In the genomic region with DNA sequence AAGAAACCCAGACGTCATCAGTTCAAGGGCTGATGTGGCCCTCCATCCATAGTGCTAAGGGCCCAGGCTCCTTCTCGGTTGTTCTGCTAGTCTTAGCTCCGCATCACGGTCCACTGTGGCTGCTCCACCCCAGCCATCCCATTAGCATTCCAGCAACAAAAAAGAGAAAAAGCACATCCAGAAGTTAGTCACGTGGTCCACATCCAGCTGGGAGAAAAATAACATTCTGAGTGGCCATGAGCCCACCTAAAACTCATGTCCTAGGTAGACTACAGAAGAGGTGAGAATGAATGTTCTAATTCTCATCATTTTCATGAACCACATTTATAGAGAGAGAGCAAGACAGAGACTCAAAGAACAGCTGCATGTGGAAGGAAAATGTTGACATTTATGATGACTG, we compare ENCODE assay signal across 21 cellular contexts. TPM values are rescaled to one million over a fixed set of nuclear protein-coding genes. Genes with fewer than 3 reads are reported as not detected.
DNase-seq lines count a peak whose midpoint lies in the region; ATAC-seq, FAIRE-seq and TF ChIP-seq lines count a peak whose summit lies in the region.
"Had no signal": no experiment of that assay in that cellular context is flagged by ENCODE, and none has a peak within 500 bp of the region (broad histone marks: within the 10 kb centered on the region; RNA-seq: fewer than 3 reads in every experiment).

No MANE protein-coding gene starts in this region.

- POLR2A ChIA-PET in K562 (lab: Yijun Ruan, JAX), result interaction anchor here (0.7 to 1.3 kb wide), 3 partner anchors 11 to 13 kb away, joined by 3 read pairs; no protein-coding TSS in a partner anchor

- H3K9me3 ChIP-seq in K562 (replicated peaks; ENCODE audit: control insufficient read depth, insufficient read depth, low read depth, low read length) (0 out of 2 replicates have a peak, but pooled peaks cover 3% of the 10 kb centered on the region), neural progenitor cell (ENCODE audit: low read depth) (no peaks in the 10 kb centered on the region)
- H3K9me3 ChIP-seq: Caco-2 had no signal

- H3K27me3 Mint-ChIP-seq in activated naive CD8-positive, alpha-beta T cell, result no peaks in the 10 kb centered on the region
- no peaks in the 10 kb centered on the region for H3K27me3 Mint-ChIP-seq in activated naive CD8-positive, alpha-beta T cell treated with anti-CD3 and anti-CD28 coated beads, Interleukin-2, amount 50 U/mL, for 24 hours
- no peaks in the 10 kb centered on the region for H3K27me3 Mint-ChIP-seq in neural progenitor cell (ENCODE audit: insufficient read depth, low read depth)
- H3K27me3 Mint-ChIP-seq: B cell had no signal

- no peak for ATAC-seq in activated naive CD8-positive, alpha-beta T cell treated with anti-CD3 and anti-CD28 coated beads, Interleukin-2, amount 50 U/mL, for 24 hours
- no peak for ATAC-seq in K562
- ATAC-seq: CD8-positive, alpha-beta T cell had no signal

- H2AFZ ChIP-seq in K562 (ENCODE audit: low read depth, low read length), result no peak overlapping the region
- peak overlapping the region; percentile 31 for H2AFZ ChIP-seq in neural progenitor cell (replicated peaks)
- H2AFZ ChIP-seq: GM23248 had no signal

- H3K4me2 ChIP-seq in K562 (ENCODE audit: insufficient read depth, low read length), result no peak overlapping the region
- H3K4me2 ChIP-seq in neural progenitor cell, result no peak overlapping the region
- H3K4me2 ChIP-seq: BLaER1 had no signal

- no peak overlapping the region for H3K27ac ChIP-seq in K562 (ENCODE audit: extremely low read depth, low read depth, low read length)
- no peak overlapping the region for H3K27ac ChIP-seq in neural progenitor cell
- H3K27ac ChIP-seq: 22Rv1, BLaER1, C4-2B, GM23248 had no signal

- H3K4me1 ChIP-seq in K562 (replicated peaks in 1 of 2; ENCODE audit: control insufficient read depth in 2 of 2, insufficient read depth in 2 of 2, low read length in 2 of 2) (no peaks in the 10 kb centered on the region), neural progenitor cell (peaks cover 10% of the 10 kb centered on the region)
- H3K4me1 ChIP-seq: Caco-2 had no signal

- TF ChIP-seq CTCF in K562 (IDR thresholded peaks at IDR 0.05 in 2 of 3, conservative IDR thresholded peaks at IDR 0.05 in 1 of 3; ENCODE audit: insufficient read depth in 2 of 3, low read depth in 1 of 3, low read length in 3 of 3) (no peak), neural progenitor cell (IDR thresholded peaks at IDR 0.05) (no peak), GM20000 (IDR thresholded peaks at IDR 0.05; ENCODE audit: extremely low read depth, missing control alignments) (no peak)

- no peak for DNase-seq in activated naive CD8-positive, alpha-beta T cell treated with anti-CD3 and anti-CD28 coated beads, Interleukin-2, amount 50 U/mL, for 24 hours
- DNase-seq in K562 (ENCODE audit: extremely low read depth in 1 of 4, low spot score in 3 of 4), result no peak
- DNase-seq in neural progenitor cell (ENCODE audit: low spot score), result no peak
- DNase-seq in stimulated activated naive CD4-positive, alpha-beta T cell treated with Interleukin-2 at 50 U/mL for 16 hours (lab: John Stamatoyannopoulos, UW), result no peak
- no peak for DNase-seq in GM20000 (ENCODE audit: low spot score)
- DNase-seq: Caco-2; CD4-positive, CD25-positive, alpha-beta regulatory T cell; CD8-positive, alpha-beta T cell; DMS153; DND-41; GM23248; H7 had no signal

- CTCF ChIA-PET in K562 (lab: Yijun Ruan, JAX; ENCODE audit: low intra/inter-chr PET ratio), result no interaction called here

- H3K9ac ChIP-seq in K562 (ENCODE audit: insufficient read depth in 1 of 2, low read depth in 2 of 2, low read length in 2 of 2) (no peak overlapping the region), neural progenitor cell (no peak overlapping the region)
- H3K9ac ChIP-seq: BLaER1, GM23248 had no signal

- intact Hi-C loops in K562 (cut with micrococcal nuclease), result no loop called here

- no peaks in the 10 kb centered on the region for H3K36me3 Mint-ChIP-seq in activated naive CD8-positive, alpha-beta T cell
- H3K36me3 Mint-ChIP-seq in activated naive CD8-positive, alpha-beta T cell treated with anti-CD3 and anti-CD28 coated beads, Interleukin-2, amount 50 U/mL, for 24 hours (ENCODE audit: low read depth), result no peaks in the 10 kb centered on the region
- no peaks in the 10 kb centered on the region for H3K36me3 Mint-ChIP-seq in neural progenitor cell
- H3K36me3 Mint-ChIP-seq: CD4-positive, CD25-positive, alpha-beta regulatory T cell; CD8-positive, alpha-beta T cell had no signal

- TF ChIP-seq EP300 in K562 (IDR thresholded peaks at IDR 0.05; ENCODE audit: low read length), result no peak

- peaks cover 3% of the 10 kb centered on the region for H3K9me3 Mint-ChIP-seq in activated naive CD8-positive, alpha-beta T cell (ENCODE audit: low read depth)
- no peaks in the 10 kb centered on the region for H3K9me3 Mint-ChIP-seq in activated naive CD8-positive, alpha-beta T cell treated with anti-CD3 and anti-CD28 coated beads, Interleukin-2, amount 50 U/mL, for 24 hours
- peaks cover 3% of the 10 kb centered on the region for H3K9me3 Mint-ChIP-seq in neural progenitor cell
- H3K9me3 Mint-ChIP-seq: CD8-positive, alpha-beta T cell had no signal

- H3K27ac Mint-ChIP-seq in activated naive CD8-positive, alpha-beta T cell, result peak overlapping the region; percentile 47
- no peak overlapping the region for H3K27ac Mint-ChIP-seq in activated naive CD8-positive, alpha-beta T cell treated with anti-CD3 and anti-CD28 coated beads, Interleukin-2, amount 50 U/mL, for 24 hours
- no peak overlapping the region for H3K27ac Mint-ChIP-seq in neural progenitor cell
- H3K27ac Mint-ChIP-seq: B cell; CD8-positive, alpha-beta T cell had no signal

- H3K79me2 ChIP-seq in K562 (ENCODE audit: control insufficient read depth, insufficient read depth, low read length) (no peaks in the 10 kb centered on the region), neural progenitor cell (ENCODE audit: low read depth) (no peaks in the 10 kb centered on the region)

- peaks cover 63% of the 10 kb centered on the region for H3K4me1 Mint-ChIP-seq in activated naive CD8-positive, alpha-beta T cell (ENCODE audit: low read depth)
- peaks cover 58% of the 10 kb centered on the region for H3K4me1 Mint-ChIP-seq in activated naive CD8-positive, alpha-beta T cell treated with anti-CD3 and anti-CD28 coated beads, Interleukin-2, amount 50 U/mL, for 24 hours
- H3K4me1 Mint-ChIP-seq in neural progenitor cell, result peaks cover 34% of the 10 kb centered on the region

- H4K20me1 ChIP-seq in K562 (replicated peaks; ENCODE audit: control insufficient read depth, insufficient read depth, low read length) (no peaks in the 10 kb centered on the region), neural progenitor cell (ENCODE audit: low read depth) (no peaks in the 10 kb centered on the region)
- H4K20me1 ChIP-seq: BLaER1 had no signal

- H3K36me3 ChIP-seq in K562 (ENCODE audit: control insufficient read depth, insufficient read depth, low read length) (no peaks in the 10 kb centered on the region), neural progenitor cell (no peaks in the 10 kb centered on the region)
- H3K36me3 ChIP-seq: BLaER1 had no signal

- H3K27me3 ChIP-seq in K562 (ENCODE audit: control insufficient read depth in 2 of 2, insufficient read depth in 2 of 2, low read length in 2 of 2) (peaks cover 44 to 48% of the 10 kb centered on the region in 2 experiments), neural progenitor cell (no peaks in the 10 kb centered on the region)
- H3K27me3 ChIP-seq: BLaER1 had no signal

- no peak for TF ChIP-seq RAD21 in K562 (CRISPR knock-in tag; conservative IDR thresholded peaks at IDR 0.05 in 1 of 2, IDR thresholded peaks at IDR 0.05 in 1 of 2)

- FAIRE-seq in K562 (lab: Jason Lieb, UNC), result no peak
- FAIRE-seq: A204.1, G401.6, GM12892, H1 had no signal

- peaks cover 3% of the 10 kb centered on the region for H3F3A ChIP-seq in neural progenitor cell (ENCODE audit: low read depth)

- in situ Hi-C loops in K562 (cut with MboI), result no loop called here

- 6% methylated on average over 5 of the region's 5 CpGs for WGBS in K562 (ENCODE audit: insufficient coverage, low coverage, missing lambda C conversion rate)

- H3K9me1 ChIP-seq in K562 (ENCODE audit: control insufficient read depth, insufficient read depth, low read length), result no peaks in the 10 kb centered on the region

- no peak for TF ChIP-seq POLR2A in K562 (conservative IDR thresholded peaks at IDR 0.05)

- BruUV-seq in K562 (replicated peaks; lab: Mats Ljungman, UMichigan), result no TSS peak

- H3K4me3 Mint-ChIP-seq in activated naive CD8-positive, alpha-beta T cell, result no peak overlapping the region
- no peak overlapping the region for H3K4me3 Mint-ChIP-seq in activated naive CD8-positive, alpha-beta T cell treated with anti-CD3 and anti-CD28 coated beads, Interleukin-2, amount 50 U/mL, for 24 hours
- H3K4me3 Mint-ChIP-seq in neural progenitor cell, result no peak overlapping the region
- H3K4me3 Mint-ChIP-seq: B cell; CD4-positive, CD25-positive, alpha-beta regulatory T cell; CD8-positive, alpha-beta T cell had no signal

- H3K4me3 ChIP-seq in K562 (no peak overlapping the region), neural progenitor cell (no peak overlapping the region)
- H3K4me3 ChIP-seq: BLaER1, GM23248 had no signal

TF ChIP-seq in K562, 482 proteins besides CTCF, POLR2A, EP300 and RAD21 (continues in another document):
- peak; percentile 73 for TF ChIP-seq RAD51 (IDR thresholded peaks at IDR 0.05; ENCODE audit: borderline replicate concordance, low read depth)

RNA-seq across cellular contexts. Expression of gene TAB2, which starts 49.4 kb away (rescaled TPM):
- 32.6 and 83.4 TPM in 2 replicates for total RNA-seq in K562 (2011; cell fraction: chromatin; rRNA removed; ENCODE audit: low replicate concordance)
- total RNA-seq in K562 (2011; cell fraction: nucleolus; rRNA removed), result 12.5 and 17.0 TPM in 2 replicates
- 22.4 and 28.9 TPM in 2 replicates for total RNA-seq in K562 (2011; cell fraction: nucleoplasm; rRNA removed)
- total RNA-seq in K562 (2014; rRNA removed), result 9.1 and 10.6 TPM in 2 replicates
- total RNA-seq in K562 (2014; rRNA removed; fragmentation: Illumina TruSeq; extraction: Trizol), result 17.4 and 19.9 TPM in 2 replicates
- 18.9 and 21.5 TPM in 2 replicates for total RNA-seq in K562 (2015; rRNA removed; fragmentation: Illumina TruSeq; extraction: Trizol)
- 19.3 and 23.2 TPM in 2 replicates for total RNA-seq in K562 (2021)
- 36.3 and 38.3 TPM in 2 replicates for polyA plus RNA-seq in K562 (2011; rRNA removed)
- polyA plus RNA-seq in K562 (2011; cell fraction: cytosol; rRNA removed), result 14.7 and 22.5 TPM in 2 replicates
- 16.4 and 24.9 TPM in 2 replicates for polyA plus RNA-seq in K562 (2011; cell fraction: nucleus; rRNA removed)
- 19.1 and 25.4 TPM in 2 replicates for polyA plus RNA-seq in K562 (2012)
- 29.8 and 32.9 TPM in 2 replicates for polyA plus RNA-seq in K562 (2014; fragmentation: Illumina TruSeq; extraction: Trizol)
- polyA plus RNA-seq in K562 (2014; fragmentation: Nextera tagmentation; extraction: Ambion mirVana), result 1 to 10 TPM; 9.5 to 10.0 TPM
- 16.9 and 18.6 TPM in 2 replicates for polyA plus RNA-seq in K562 (2014; rRNA removed)
- 58.1 and 66.9 TPM in 2 replicates for polyA minus RNA-seq in K562 (2011; rRNA and poly(A)+ RNA removed)
- polyA minus RNA-seq in K562 (2011; cell fraction: cytosol; rRNA and poly(A)+ RNA removed), result 20.3 and 20.8 TPM in 2 replicates
- polyA minus RNA-seq in K562 (2011; cell fraction: nucleus; rRNA and poly(A)+ RNA removed), result 16.2 and 25.0 TPM in 2 replicates
- 49.2 and 70.9 TPM in 2 replicates for total RNA-seq in neural progenitor cell (ENCODE audit: low replicate concordance)
